ENCODE assay signal across 10 cellular contexts in the genomic region with DNA sequence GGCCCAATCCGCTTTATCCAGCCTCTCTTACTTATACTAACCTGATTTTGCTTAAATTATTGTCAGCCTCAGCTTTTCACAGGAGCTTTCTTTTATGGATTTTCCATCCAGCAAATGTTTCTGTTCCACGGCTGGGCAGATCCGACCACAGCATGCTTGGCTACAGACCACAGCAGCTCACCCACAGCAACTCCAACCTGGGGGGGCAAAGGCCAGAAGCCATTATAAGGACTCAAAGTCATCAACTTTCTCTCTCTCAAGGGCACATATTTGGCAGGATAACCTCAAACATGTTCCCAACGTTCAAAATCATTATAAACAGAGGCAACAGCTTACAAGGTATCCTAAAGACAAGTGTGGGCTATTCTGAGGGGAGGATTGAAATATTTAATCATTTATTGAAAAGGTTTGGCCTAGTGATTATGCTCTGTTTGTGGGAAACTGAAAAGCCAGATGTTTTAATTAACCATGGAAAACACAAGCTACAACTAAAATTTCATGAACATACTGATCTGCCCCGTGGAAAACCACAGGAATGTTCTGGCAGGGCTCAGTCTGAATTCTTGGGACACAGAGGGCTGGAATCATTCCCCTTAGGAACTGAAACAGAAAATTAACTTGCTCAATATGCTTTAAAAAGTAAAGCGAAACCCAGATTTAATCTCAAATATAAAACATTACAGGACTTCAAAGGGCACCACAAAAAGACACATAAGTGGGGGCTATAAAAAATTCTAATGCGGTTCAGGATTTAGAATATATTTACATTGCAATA.
DNase-seq lines count a peak whose midpoint lies in the region; ATAC-seq, FAIRE-seq and TF ChIP-seq lines count a peak whose summit lies in the region.
"Had no signal": no experiment of that assay in that cellular context is flagged by ENCODE, and none has a peak within 500 bp of the region (broad histone marks: within the 10 kb centered on the region; RNA-seq: fewer than 3 reads in every experiment).

No MANE protein-coding gene starts in this region.

- no peak for TF ChIP-seq CTCF in adrenal gland (IDR thresholded peaks at IDR 0.05)
- no peak for TF ChIP-seq CTCF in retinal pigment epithelial cell (conservative IDR thresholded peaks at IDR 0.05; ENCODE audit: low read depth, low read length)

- no peaks in the 10 kb centered on the region for H3K27me3 ChIP-seq in adrenal gland

- intact Hi-C loops in adrenal gland (cut with DNase I), result loop anchor here in 1 of 2 donors (10.0 kb wide), 1 partner anchor 52 kb away; no protein-coding TSS in a partner anchor
- intact Hi-C loops in left cardiac atrium (cut with DNase I), result no loop called here

- WGBS in adrenal gland, 4 donors, result 42 to 50% (median 49%) methylated on average over 7 of the region's 7 CpGs

- H3K36me3 ChIP-seq in adrenal gland (replicated peaks in 1 of 2), result no peaks in the 10 kb centered on the region

- peak; percentile 97 for DNase-seq in EH (ENCODE audit: low read depth)
- peak in 5 of 7 donors; percentile 45 to 73 (median 54) for DNase-seq in adrenal gland
- peak; percentile 46 for DNase-seq in left cardiac atrium
- DNase-seq in retinal pigment epithelial cell (ENCODE audit: low read depth), result peak; percentile 88
- no peak for DNase-seq in GDM1 (lab: John Stamatoyannopoulos, UW)
- DNase-seq in GM19239 (ENCODE audit: insufficient read length, low spot score), result no peak
- DNase-seq: effector CD8-positive, alpha-beta T cell; T-cell had no signal

- ATAC-seq in left cardiac atrium (peak; percentile 83 to 84), GM19328 (IDR thresholded peaks at IDR 0.05; ENCODE audit: unreplicated experiment) (no peak), HG02798 (IDR thresholded peaks at IDR 0.05; ENCODE audit: poor library complexity, unreplicated experiment) (no peak)
- ATAC-seq: T-cell had no signal

- TF ChIP-seq POLR2A in adrenal gland (IDR thresholded peaks at IDR 0.05), result no peak

- no peak for FAIRE-seq in GM19239 (lab: Jason Lieb, UNC)

- H3K9me3 ChIP-seq in adrenal gland (replicated peaks in 1 of 3), result no peaks in the 10 kb centered on the region

- H3K4me3 ChIP-seq in adrenal gland, result no peak overlapping the region
- no peak overlapping the region for H3K4me3 ChIP-seq in retinal pigment epithelial cell (ENCODE audit: low read length)

- H3K27ac ChIP-seq in adrenal gland, result peak overlapping the region in 3 of 5 donors; percentile 46 to 78 (median 64)

- H3K4me1 ChIP-seq in adrenal gland (replicated peaks in 1 of 2), result peaks cover 29 to 37% of the 10 kb centered on the region in 2 donors

Comparison
In these comparisons a context has a peak if more than half of its experiments do, and no peak if none do; other contexts are left out.
1. DNase-seq: peak in EH (single experiment), adrenal gland (5 of 7), left cardiac atrium (single experiment) and retinal pigment epithelial cell (single experiment); none in GDM1 (single experiment) and GM19239 (single experiment).
2. ATAC-seq: peak in left cardiac atrium (2 of 2); none in GM19328 (single experiment) and HG02798 (single experiment).